Comparison of ENCODE assay signal across 1 cellular context in genomic region chrX:53239474-53239873, GRCh38.
TF ChIP-seq lines count a peak whose summit lies in the region.

No MANE protein-coding gene starts in this region.

TF ChIP-seq in GM12878, 131 proteins besides CTCF, POLR2A, EP300 and RAD21 (continued from another document):
- TF ChIP-seq ZNF592 (IDR thresholded peaks at IDR 0.05) (no peak), IKZF2 (IDR thresholded peaks at IDR 0.05) (no peak), PAX8 (IDR thresholded peaks at IDR 0.05) (no peak), RELB (IDR thresholded peaks at IDR 0.05; ENCODE audit: low read depth) (no peak), YY1 (IDR thresholded peaks at IDR 0.05; ENCODE audit: low read depth, low read length) (no peak), ZZZ3 (IDR thresholded peaks at IDR 0.05; ENCODE audit: control insufficient read depth, insufficient read length, low read depth) (no peak), CEBPB (IDR thresholded peaks at IDR 0.05; ENCODE audit: borderline replicate concordance in 1 of 2, low read depth in 2 of 2, low read length in 2 of 2) (no peak)
